ENCODE assay signal across 11 cellular contexts in genomic region chr6:106739387-106739786, GRCh38.
A peak's percentile ranks its signal among the peaks of the same experiment; 100 is the strongest.
DNase-seq lines count a peak whose midpoint lies in the region; ATAC-seq, FAIRE-seq and TF ChIP-seq lines count a peak whose summit lies in the region.
"Had no signal": no experiment of that assay in that cellular context is flagged by ENCODE, and none has a peak within 500 bp of the region (broad histone marks: within the 10 kb centered on the region; RNA-seq: fewer than 3 reads in every experiment).

No MANE protein-coding gene starts in this region.

- peaks cover under 1% of the 10 kb centered on the region for H3K4me1 ChIP-seq in mucosa of descending colon (ENCODE audit: low read depth)

- DNase-seq in ACHN (peak; percentile 95), NCI-H446 (lab: John Stamatoyannopoulos, UW) (peak; percentile 82 to 93), mucosa of descending colon (peak in 1 of 3 donors; percentile 23), DMS53 (lab: John Stamatoyannopoulos, UW) (no peak), GM19239 (ENCODE audit: insufficient read length, low spot score) (no peak)
- no peak for DNase-seq in activated T-cell treated with anti-CD3 and anti-CD28 coated beads, Interleukin-2, amount 50 U/mL, for 72 hours
- DNase-seq: stimulated activated CD4-positive, alpha-beta T cell treated with anti-CD3 and anti-CD28 coated beads, Interleukin-4, amount 100 ng/mL, for 24 hours had no signal

- FAIRE-seq in GM19239 (lab: Jason Lieb, UNC) = no peak

- no peaks in the 10 kb centered on the region for H3K9me3 Mint-ChIP-seq in activated T-cell treated with anti-CD3 and anti-CD28 coated beads, Interleukin-2, amount 50 U/mL, for 72 hours

- no peak for TF ChIP-seq CTCF in mucosa of descending colon (IDR thresholded peaks at IDR 0.05)

- H3K4me3 ChIP-seq in mucosa of descending colon = no peak overlapping the region

- intact Hi-C loops in mucosa of descending colon (cut with DNase I, micrococcal nuclease) = no loop called here

- peaks cover 26% of the 10 kb centered on the region for H3K27me3 Mint-ChIP-seq in activated T-cell treated with anti-CD3 and anti-CD28 coated beads, Interleukin-2, amount 50 U/mL, for 72 hours (ENCODE audit: low read depth)

- in situ Hi-C loops in ACHN (cut with HindIII; ENCODE audit: low pct_ligation_motif_present, low pct_unique_long_range_greater_than_20kb, low sequenced_read_pairs) = no loop called here

- no peaks in the 10 kb centered on the region for H3K36me3 Mint-ChIP-seq in activated T-cell treated with anti-CD3 and anti-CD28 coated beads, Interleukin-2, amount 50 U/mL, for 72 hours (ENCODE audit: insufficient read depth in 2 of 2)
- H3K36me3 Mint-ChIP-seq: CD14-positive monocyte had no signal

- ATAC-seq in esophagus mucosa (peak; percentile 94), mucosa of descending colon (peak; percentile 34), HG02870 (IDR thresholded peaks at IDR 0.05; ENCODE audit: unreplicated experiment) (no peak)
- no peak for ATAC-seq in activated T-cell treated with anti-CD3 and anti-CD28 coated beads, Interleukin-2, amount 50 U/mL, for 72 hours (replicated peaks in 1 of 2)

- no peaks in the 10 kb centered on the region for H3K4me1 Mint-ChIP-seq in activated T-cell treated with anti-CD3 and anti-CD28 coated beads, Interleukin-2, amount 50 U/mL, for 72 hours (ENCODE audit: low read depth)
- H3K4me1 Mint-ChIP-seq: CD14-positive monocyte had no signal

- H3K36me3 ChIP-seq in mucosa of descending colon (ENCODE audit: low read depth) = no peaks in the 10 kb centered on the region

- no peak overlapping the region for H3K27ac Mint-ChIP-seq in activated T-cell treated with anti-CD3 and anti-CD28 coated beads, Interleukin-2, amount 50 U/mL, for 72 hours
- H3K27ac Mint-ChIP-seq: CD14-positive monocyte had no signal

- no peak overlapping the region for H3K4me3 Mint-ChIP-seq in activated T-cell treated with anti-CD3 and anti-CD28 coated beads, Interleukin-2, amount 50 U/mL, for 72 hours
- H3K4me3 Mint-ChIP-seq: CD14-positive monocyte, nephron had no signal

- peaks cover 9% of the 10 kb centered on the region for H3K9me3 ChIP-seq in mucosa of descending colon

Comparison
In these comparisons a context has a peak if more than half of its experiments do, and no peak if none do; other contexts are left out.
1. DNase-seq: peak in ACHN (single experiment) and NCI-H446 (2 of 2); none in DMS53 (single experiment), activated T-cell treated with anti-CD3 and anti-CD28 coated beads, Interleukin-2, amount 50 U/mL, for 72 hours (0 of 2) and GM19239 (single experiment).
2. ATAC-seq: peak in esophagus mucosa (single experiment) and mucosa of descending colon (single experiment); none in HG02870 (single experiment) and activated T-cell treated with anti-CD3 and anti-CD28 coated beads, Interleukin-2, amount 50 U/mL, for 72 hours (0 of 2).